In the genomic region with DNA sequence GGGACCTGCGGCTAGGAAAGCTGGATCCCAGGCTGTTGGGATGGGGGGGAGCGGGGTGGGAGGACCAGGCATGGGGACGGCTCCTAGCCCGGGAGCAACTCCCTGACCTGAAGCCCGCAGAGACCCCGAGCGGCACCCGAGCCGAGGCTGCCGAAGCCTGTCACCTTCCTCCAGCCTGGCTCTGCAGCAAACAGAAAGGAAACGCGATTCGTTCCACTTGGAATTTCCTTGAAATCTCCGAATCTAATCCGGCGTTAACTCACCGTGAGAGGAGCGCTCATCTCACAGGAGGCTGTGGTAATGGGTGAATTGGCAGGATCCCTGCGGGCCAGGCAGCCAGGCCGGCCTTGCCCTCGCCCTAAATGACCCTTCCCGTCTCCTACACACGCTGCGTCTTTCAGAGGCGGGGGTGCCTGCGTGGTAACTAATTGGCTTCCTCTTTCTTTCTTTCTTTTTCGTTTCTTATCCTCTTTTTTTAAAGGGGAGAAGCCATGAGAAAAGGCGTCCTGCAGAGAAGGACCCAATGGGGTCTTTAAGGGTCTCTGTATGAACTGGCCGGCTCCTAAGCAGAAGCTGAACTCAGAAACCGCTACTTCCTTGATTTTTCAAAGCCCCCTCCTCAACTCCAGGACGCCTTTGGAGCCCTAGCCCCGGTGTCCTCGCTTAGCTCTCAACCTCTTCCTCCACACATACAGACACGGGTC, we compare ENCODE assay signal across 1 cellular context.
TF ChIP-seq lines count a peak whose summit lies in the region.

No MANE protein-coding gene starts in this region.

TF ChIP-seq in GM23338, 12 proteins besides CTCF, POLR2A, EP300 and RAD21:
- TF ChIP-seq, protein P1, sequence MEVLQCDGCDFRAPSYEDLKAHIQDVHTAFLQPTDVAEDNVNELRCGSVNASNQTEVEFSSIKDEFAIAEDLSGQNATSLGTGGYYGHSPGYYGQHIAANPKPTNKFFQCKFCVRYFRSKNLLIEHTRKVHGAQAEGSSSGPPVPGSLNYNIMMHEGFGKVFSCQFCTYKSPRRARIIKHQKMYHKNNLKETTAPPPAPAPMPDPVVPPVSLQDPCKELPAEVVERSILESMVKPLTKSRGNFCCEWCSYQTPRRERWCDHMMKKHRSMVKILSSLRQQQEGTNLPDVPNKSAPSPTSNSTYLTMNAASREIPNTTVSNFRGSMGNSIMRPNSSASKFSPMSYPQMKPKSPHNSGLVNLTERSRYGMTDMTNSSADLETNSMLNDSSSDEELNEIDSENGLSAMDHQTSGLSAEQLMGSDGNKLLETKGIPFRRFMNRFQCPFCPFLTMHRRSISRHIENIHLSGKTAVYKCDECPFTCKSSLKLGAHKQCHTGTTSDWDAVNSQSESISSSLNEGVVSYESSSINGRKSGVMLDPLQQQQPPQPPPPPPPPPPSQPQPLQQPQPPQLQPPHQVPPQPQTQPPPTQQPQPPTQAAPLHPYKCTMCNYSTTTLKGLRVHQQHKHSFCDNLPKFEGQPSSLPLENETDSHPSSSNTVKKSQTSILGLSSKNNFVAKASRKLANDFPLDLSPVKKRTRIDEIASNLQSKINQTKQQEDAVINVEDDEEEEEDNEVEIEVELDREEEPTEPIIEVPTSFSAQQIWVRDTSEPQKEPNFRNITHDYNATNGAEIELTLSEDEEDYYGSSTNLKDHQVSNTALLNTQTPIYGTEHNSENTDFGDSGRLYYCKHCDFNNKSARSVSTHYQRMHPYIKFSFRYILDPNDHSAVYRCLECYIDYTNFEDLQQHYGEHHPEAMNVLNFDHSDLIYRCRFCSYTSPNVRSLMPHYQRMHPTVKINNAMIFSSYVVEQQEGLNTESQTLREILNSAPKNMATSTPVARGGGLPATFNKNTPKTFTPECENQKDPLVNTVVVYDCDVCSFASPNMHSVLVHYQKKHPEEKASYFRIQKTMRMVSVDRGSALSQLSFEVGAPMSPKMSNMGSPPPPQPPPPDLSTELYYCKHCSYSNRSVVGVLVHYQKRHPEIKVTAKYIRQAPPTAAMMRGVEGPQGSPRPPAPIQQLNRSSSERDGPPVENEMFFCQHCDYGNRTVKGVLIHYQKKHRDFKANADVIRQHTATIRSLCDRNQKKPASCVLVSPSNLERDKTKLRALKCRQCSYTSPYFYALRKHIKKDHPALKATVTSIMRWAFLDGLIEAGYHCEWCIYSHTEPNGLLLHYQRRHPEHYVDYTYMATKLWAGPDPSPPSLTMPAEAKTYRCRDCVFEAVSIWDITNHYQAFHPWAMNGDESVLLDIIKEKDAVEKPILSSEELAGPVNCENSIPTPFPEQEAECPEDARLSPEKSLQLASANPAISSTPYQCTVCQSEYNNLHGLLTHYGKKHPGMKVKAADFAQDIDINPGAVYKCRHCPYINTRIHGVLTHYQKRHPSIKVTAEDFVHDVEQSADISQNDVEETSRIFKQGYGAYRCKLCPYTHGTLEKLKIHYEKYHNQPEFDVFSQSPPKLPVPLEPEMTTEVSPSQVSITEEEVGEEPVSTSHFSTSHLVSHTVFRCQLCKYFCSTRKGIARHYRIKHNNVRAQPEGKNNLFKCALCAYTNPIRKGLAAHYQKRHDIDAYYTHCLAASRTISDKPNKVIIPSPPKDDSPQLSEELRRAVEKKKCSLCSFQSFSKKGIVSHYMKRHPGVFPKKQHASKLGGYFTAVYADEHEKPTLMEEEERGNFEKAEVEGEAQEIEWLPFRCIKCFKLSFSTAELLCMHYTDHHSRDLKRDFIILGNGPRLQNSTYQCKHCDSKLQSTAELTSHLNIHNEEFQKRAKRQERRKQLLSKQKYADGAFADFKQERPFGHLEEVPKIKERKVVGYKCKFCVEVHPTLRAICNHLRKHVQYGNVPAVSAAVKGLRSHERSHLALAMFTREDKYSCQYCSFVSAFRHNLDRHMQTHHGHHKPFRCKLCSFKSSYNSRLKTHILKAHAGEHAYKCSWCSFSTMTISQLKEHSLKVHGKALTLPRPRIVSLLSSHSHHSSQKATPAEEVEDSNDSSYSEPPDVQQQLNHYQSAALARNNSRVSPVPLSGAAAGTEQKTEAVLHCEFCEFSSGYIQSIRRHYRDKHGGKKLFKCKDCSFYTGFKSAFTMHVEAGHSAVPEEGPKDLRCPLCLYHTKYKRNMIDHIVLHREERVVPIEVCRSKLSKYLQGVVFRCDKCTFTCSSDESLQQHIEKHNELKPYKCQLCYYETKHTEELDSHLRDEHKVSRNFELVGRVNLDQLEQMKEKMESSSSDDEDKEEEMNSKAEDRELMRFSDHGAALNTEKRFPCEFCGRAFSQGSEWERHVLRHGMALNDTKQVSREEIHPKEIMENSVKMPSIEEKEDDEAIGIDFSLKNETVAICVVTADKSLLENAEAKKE (CRISPR knock-in tag; IDR thresholded peaks at IDR 0.05), result no peak
- TF ChIP-seq EZH2 (IDR thresholded peaks at IDR 0.05; ENCODE audit: low read depth, unreplicated experiment) (peak; percentile 98), EZH2phosphoT487 (IDR thresholded peaks at IDR 0.05; ENCODE audit: unreplicated experiment) (peak; percentile 79), POLR2AphosphoS5 (IDR thresholded peaks at IDR 0.05; ENCODE audit: low read depth) (no peak)
- TF ChIP-seq, protein P2, sequence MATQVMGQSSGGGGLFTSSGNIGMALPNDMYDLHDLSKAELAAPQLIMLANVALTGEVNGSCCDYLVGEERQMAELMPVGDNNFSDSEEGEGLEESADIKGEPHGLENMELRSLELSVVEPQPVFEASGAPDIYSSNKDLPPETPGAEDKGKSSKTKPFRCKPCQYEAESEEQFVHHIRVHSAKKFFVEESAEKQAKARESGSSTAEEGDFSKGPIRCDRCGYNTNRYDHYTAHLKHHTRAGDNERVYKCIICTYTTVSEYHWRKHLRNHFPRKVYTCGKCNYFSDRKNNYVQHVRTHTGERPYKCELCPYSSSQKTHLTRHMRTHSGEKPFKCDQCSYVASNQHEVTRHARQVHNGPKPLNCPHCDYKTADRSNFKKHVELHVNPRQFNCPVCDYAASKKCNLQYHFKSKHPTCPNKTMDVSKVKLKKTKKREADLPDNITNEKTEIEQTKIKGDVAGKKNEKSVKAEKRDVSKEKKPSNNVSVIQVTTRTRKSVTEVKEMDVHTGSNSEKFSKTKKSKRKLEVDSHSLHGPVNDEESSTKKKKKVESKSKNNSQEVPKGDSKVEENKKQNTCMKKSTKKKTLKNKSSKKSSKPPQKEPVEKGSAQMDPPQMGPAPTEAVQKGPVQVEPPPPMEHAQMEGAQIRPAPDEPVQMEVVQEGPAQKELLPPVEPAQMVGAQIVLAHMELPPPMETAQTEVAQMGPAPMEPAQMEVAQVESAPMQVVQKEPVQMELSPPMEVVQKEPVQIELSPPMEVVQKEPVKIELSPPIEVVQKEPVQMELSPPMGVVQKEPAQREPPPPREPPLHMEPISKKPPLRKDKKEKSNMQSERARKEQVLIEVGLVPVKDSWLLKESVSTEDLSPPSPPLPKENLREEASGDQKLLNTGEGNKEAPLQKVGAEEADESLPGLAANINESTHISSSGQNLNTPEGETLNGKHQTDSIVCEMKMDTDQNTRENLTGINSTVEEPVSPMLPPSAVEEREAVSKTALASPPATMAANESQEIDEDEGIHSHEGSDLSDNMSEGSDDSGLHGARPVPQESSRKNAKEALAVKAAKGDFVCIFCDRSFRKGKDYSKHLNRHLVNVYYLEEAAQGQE (IDR thresholded peaks at IDR 0.05; ENCODE audit: unreplicated experiment), result no peak
TF ChIP-seq in GM23338: peak in this region for 2.
